ENCODE assay signal across 1 cellular context in the genomic region with DNA sequence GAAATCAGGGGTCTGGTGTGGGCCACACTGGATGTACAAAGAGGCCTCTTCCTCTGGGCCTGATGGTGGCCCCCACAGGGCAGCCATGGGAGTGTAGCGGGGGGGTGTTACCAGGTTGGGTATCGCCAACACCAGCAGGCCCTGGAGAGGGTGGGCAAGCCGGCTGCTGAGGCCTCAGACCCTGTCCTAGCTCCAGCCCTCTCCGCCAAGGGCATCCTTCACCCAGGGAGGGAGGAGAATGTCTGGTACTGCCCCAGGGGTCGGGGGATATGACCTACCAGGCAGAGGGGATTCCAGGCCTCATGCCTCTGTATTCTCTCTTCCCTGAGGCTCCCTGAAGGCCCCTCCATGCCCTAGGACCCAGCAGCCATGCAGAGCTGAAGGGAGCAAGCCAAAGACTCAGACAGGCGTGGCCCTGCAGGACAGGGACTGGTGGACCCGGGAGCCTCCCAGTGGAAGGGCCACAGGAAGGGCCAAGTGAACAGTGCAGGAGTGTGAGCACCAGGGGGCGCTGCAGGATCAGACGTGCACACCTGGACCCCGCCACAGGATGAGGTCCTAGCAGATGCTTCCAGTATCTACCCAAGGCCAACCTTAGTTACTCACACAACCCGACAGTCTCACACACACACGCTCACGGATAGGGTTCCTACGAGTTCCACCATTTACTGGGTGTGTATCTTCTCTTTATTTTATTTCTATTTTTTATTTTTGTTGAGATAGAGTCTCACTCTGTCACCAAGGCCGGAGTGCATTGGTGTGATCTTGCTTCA.
TF ChIP-seq lines count a peak whose summit lies in the region.

No MANE protein-coding gene starts in this region.

TF ChIP-seq in K562, 482 proteins besides CTCF, POLR2A, EP300 and RAD21 (continued from another document):
- TF ChIP-seq, protein P1, sequence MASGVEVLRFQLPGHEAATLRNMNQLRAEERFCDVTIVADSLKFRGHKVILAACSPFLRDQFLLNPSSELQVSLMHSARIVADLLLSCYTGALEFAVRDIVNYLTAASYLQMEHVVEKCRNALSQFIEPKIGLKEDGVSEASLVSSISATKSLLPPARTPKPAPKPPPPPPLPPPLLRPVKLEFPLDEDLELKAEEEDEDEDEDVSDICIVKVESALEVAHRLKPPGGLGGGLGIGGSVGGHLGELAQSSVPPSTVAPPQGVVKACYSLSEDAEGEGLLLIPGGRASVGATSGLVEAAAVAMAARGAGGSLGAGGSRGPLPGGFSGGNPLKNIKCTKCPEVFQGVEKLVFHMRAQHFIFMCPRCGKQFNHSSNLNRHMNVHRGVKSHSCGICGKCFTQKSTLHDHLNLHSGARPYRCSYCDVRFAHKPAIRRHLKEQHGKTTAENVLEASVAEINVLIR (CRISPR knock-in tag; IDR thresholded peaks at IDR 0.05): no peak
- TF ChIP-seq, protein P2, sequence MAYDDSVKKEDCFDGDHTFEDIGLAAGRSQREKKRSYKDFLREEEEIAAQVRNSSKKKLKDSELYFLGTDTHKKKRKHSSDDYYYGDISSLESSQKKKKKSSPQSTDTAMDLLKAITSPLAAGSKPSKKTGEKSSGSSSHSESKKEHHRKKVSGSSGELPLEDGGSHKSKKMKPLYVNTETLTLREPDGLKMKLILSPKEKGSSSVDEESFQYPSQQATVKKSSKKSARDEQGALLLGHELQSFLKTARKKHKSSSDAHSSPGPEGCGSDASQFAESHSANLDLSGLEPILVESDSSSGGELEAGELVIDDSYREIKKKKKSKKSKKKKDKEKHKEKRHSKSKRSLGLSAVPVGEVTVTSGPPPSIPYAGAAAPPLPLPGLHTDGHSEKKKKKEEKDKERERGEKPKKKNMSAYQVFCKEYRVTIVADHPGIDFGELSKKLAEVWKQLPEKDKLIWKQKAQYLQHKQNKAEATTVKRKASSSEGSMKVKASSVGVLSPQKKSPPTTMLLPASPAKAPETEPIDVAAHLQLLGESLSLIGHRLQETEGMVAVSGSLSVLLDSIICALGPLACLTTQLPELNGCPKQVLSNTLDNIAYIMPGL (CRISPR knock-in tag; IDR thresholded peaks at IDR 0.05): no peak
- TF ChIP-seq, protein P3, sequence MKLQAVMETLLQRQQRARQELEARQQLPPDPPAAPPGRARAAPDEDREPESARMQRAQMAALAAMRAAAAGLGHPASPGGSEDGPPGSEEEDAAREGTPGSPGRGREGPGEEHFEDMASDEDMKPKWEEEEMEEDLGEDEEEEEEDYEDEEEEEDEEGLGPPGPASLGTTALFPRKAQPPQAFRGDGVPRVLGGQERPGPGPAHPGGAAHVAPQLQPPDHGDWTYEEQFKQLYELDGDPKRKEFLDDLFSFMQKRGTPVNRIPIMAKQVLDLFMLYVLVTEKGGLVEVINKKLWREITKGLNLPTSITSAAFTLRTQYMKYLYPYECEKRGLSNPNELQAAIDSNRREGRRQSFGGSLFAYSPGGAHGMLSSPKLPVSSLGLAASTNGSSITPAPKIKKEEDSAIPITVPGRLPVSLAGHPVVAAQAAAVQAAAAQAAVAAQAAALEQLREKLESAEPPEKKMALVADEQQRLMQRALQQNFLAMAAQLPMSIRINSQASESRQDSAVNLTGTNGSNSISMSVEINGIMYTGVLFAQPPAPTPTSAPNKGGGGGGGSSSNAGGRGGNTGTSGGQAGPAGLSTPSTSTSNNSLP (IDR thresholded peaks at IDR 0.05; ENCODE audit: borderline replicate concordance, low read depth, low read length): no peak
- TF ChIP-seq MYNN (IDR thresholded peaks at IDR 0.05): 0 out of 2 replicates have a peak, but pooled peaks have one; percentile 54
- TF ChIP-seq MYNN (CRISPR knock-in tag; IDR thresholded peaks at IDR 0.05): no peak
- TF ChIP-seq KLF1 (tag; IDR thresholded peaks at IDR 0.05): 0 out of 2 replicates have a peak, but pooled peaks have one; percentile 20
- TF ChIP-seq RCOR1 (IDR thresholded peaks at IDR 0.05; ENCODE audit: borderline replicate concordance in 1 of 2, low read depth in 2 of 2, low read length in 2 of 2): peak in 1 of 2 experiments; percentile 71; a peak in 2 of 4 replicates
- TF ChIP-seq, protein P4, sequence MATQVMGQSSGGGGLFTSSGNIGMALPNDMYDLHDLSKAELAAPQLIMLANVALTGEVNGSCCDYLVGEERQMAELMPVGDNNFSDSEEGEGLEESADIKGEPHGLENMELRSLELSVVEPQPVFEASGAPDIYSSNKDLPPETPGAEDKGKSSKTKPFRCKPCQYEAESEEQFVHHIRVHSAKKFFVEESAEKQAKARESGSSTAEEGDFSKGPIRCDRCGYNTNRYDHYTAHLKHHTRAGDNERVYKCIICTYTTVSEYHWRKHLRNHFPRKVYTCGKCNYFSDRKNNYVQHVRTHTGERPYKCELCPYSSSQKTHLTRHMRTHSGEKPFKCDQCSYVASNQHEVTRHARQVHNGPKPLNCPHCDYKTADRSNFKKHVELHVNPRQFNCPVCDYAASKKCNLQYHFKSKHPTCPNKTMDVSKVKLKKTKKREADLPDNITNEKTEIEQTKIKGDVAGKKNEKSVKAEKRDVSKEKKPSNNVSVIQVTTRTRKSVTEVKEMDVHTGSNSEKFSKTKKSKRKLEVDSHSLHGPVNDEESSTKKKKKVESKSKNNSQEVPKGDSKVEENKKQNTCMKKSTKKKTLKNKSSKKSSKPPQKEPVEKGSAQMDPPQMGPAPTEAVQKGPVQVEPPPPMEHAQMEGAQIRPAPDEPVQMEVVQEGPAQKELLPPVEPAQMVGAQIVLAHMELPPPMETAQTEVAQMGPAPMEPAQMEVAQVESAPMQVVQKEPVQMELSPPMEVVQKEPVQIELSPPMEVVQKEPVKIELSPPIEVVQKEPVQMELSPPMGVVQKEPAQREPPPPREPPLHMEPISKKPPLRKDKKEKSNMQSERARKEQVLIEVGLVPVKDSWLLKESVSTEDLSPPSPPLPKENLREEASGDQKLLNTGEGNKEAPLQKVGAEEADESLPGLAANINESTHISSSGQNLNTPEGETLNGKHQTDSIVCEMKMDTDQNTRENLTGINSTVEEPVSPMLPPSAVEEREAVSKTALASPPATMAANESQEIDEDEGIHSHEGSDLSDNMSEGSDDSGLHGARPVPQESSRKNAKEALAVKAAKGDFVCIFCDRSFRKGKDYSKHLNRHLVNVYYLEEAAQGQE (CRISPR knock-in tag; IDR thresholded peaks at IDR 0.05; ENCODE audit: low read depth): 0 out of 2 replicates have a peak, but pooled peaks have one; percentile 20
- 0 out of 2 replicates have a peak, but pooled peaks have one; percentile 10 for TF ChIP-seq PHF21A (IDR thresholded peaks at IDR 0.05; ENCODE audit: borderline replicate concordance, low read depth)
- 0 out of 2 replicates have a peak, but pooled peaks have one; percentile 18 for TF ChIP-seq JUN (IDR thresholded peaks at IDR 0.05; ENCODE audit: borderline replicate concordance, low read depth, low read length)
- no peak for TF ChIP-seq JUN (CRISPR knock-in tag; IDR thresholded peaks at IDR 0.05; ENCODE audit: borderline replicate concordance)
- peak; percentile 57; the same call in 1 of the 2 replicates for TF ChIP-seq ZEB2 (IDR thresholded peaks at IDR 0.05)
- TF ChIP-seq ZNF583 (CRISPR knock-in tag; IDR thresholded peaks at IDR 0.05): no peak
- TF ChIP-seq SMC3 (conservative IDR thresholded peaks at IDR 0.05; ENCODE audit: insufficient read depth, low read depth, low read length): peak; percentile 99
- TF ChIP-seq, protein P5, sequence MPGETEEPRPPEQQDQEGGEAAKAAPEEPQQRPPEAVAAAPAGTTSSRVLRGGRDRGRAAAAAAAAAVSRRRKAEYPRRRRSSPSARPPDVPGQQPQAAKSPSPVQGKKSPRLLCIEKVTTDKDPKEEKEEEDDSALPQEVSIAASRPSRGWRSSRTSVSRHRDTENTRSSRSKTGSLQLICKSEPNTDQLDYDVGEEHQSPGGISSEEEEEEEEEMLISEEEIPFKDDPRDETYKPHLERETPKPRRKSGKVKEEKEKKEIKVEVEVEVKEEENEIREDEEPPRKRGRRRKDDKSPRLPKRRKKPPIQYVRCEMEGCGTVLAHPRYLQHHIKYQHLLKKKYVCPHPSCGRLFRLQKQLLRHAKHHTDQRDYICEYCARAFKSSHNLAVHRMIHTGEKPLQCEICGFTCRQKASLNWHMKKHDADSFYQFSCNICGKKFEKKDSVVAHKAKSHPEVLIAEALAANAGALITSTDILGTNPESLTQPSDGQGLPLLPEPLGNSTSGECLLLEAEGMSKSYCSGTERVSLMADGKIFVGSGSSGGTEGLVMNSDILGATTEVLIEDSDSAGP (CRISPR knock-in tag; IDR thresholded peaks at IDR 0.05): peak; percentile 45; the same call in 1 of the 2 replicates
- TF ChIP-seq, protein P6, sequence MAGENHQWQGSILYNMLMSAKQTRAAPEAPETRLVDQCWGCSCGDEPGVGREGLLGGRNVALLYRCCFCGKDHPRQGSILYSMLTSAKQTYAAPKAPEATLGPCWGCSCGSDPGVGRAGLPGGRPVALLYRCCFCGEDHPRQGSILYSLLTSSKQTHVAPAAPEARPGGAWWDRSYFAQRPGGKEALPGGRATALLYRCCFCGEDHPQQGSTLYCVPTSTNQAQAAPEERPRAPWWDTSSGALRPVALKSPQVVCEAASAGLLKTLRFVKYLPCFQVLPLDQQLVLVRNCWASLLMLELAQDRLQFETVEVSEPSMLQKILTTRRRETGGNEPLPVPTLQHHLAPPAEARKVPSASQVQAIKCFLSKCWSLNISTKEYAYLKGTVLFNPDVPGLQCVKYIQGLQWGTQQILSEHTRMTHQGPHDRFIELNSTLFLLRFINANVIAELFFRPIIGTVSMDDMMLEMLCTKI (IDR thresholded peaks at IDR 0.05; ENCODE audit: partially characterized antibody): no peak
- TF ChIP-seq GABPA (tag; conservative IDR thresholded peaks at IDR 0.05; ENCODE audit: low read depth): no peak
- peak; percentile 75 for TF ChIP-seq CC2D1A (IDR thresholded peaks at IDR 0.05)
- TF ChIP-seq ZKSCAN3 (CRISPR knock-in tag; IDR thresholded peaks at IDR 0.05): no peak
- TF ChIP-seq, protein P7, sequence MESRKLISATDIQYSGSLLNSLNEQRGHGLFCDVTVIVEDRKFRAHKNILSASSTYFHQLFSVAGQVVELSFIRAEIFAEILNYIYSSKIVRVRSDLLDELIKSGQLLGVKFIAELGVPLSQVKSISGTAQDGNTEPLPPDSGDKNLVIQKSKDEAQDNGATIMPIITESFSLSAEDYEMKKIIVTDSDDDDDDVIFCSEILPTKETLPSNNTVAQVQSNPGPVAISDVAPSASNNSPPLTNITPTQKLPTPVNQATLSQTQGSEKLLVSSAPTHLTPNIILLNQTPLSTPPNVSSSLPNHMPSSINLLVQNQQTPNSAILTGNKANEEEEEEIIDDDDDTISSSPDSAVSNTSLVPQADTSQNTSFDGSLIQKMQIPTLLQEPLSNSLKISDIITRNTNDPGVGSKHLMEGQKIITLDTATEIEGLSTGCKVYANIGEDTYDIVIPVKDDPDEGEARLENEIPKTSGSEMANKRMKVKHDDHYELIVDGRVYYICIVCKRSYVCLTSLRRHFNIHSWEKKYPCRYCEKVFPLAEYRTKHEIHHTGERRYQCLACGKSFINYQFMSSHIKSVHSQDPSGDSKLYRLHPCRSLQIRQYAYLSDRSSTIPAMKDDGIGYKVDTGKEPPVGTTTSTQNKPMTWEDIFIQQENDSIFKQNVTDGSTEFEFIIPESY (CRISPR knock-in tag; IDR thresholded peaks at IDR 0.05): peak; percentile 79
- no peak for TF ChIP-seq HDAC1 (IDR thresholded peaks at IDR 0.05)
- TF ChIP-seq HDGF (IDR thresholded peaks at IDR 0.05): peak; percentile 82
- no peak for TF ChIP-seq EHMT2 (IDR thresholded peaks at IDR 0.05)
- peak; percentile 66 for TF ChIP-seq SP1 (CRISPR knock-in tag; IDR thresholded peaks at IDR 0.05)
TF ChIP-seq in K562: peak in this region for 39.
